ENCODE assay signal across 10 cellular contexts in the genomic region with DNA sequence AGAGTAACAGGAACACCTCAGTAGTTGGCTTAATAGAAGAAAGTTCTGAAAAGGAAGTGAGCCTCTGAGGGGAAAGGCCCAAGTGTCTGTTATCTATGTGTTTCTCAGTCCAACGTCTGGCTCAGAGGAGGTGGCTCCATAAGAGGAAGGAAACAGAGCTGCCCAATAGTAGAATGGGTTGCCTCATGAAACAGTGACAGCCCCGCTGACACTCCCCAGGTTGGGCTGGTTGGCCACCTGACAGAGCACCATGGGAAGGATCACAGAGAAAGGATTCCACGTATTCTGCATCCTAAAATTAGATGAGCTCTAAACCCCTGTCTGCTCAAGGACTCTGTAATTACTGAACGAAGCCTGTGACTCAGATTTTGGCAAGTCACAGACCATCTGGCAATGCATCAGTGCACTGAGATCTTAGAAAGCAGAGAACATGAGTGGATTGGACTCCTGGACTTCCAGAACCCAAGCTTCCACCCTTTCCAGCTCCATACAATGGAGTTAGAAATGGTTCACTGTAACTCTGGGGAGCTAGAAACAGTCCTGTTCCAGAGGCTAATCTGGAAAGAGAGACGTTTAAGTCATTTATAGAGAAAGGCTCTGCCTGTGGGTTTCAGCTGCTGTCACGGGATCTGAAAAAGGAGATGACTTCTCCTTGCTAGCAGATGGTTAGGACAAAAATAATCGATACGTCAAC. TPM values are rescaled to one million over a fixed set of nuclear protein-coding genes. Genes with fewer than 3 reads are reported as not detected.
DNase-seq lines count a peak whose midpoint lies in the region; ATAC-seq and TF ChIP-seq lines count a peak whose summit lies in the region.
"Had no signal": no experiment of that assay in that cellular context is flagged by ENCODE, and none has a peak within 500 bp of the region (broad histone marks: within the 10 kb centered on the region; RNA-seq: fewer than 3 reads in every experiment).

No MANE protein-coding gene starts in this region.

- peak overlapping the region in 21 of 59 donors; percentile 0 to 32 (median 14) for H3K4me3 ChIP-seq in dorsolateral prefrontal cortex
- H3K4me3 ChIP-seq in PC-9 = no peak overlapping the region
- H3K4me3 ChIP-seq: thoracic aorta had no signal

- TF ChIP-seq CTCF in dorsolateral prefrontal cortex (IDR thresholded peaks at IDR 0.05 in 54 of 56, conservative IDR thresholded peaks at IDR 0.05 in 2 of 56; ENCODE audit: low read depth in 1 of 56, partially characterized antibody in 56 of 56) = no peak
- TF ChIP-seq CTCF in PC-9 (conservative IDR thresholded peaks at IDR 0.05) = no peak
- no peak for TF ChIP-seq CTCF in type B pancreatic cell (conservative IDR thresholded peaks at IDR 0.05)

- no peaks in the 10 kb centered on the region for H3K36me3 Mint-ChIP-seq in type B pancreatic cell

- H3K9me3 ChIP-seq in PC-9 (ENCODE audit: insufficient read depth, low read depth) = no peaks in the 10 kb centered on the region
- H3K9me3 ChIP-seq: thoracic aorta had no signal

- H3K36me3 ChIP-seq in PC-9 (ENCODE audit: low read depth) = no peaks in the 10 kb centered on the region
- H3K36me3 ChIP-seq: thoracic aorta had no signal

- H3K27me3 ChIP-seq in dorsolateral prefrontal cortex = peaks cover 0 to 2% (median 0%) of the 10 kb centered on the region in 45 donors
- H3K27me3 ChIP-seq in PC-9 (ENCODE audit: insufficient read depth, low read depth) = peaks cover 88% of the 10 kb centered on the region

- H3K4me1 Mint-ChIP-seq in type B pancreatic cell (ENCODE audit: unreplicated experiment) = no peaks in the 10 kb centered on the region

- CTCF ChIA-PET in PC-9 (lab: Charles Lee) = no interaction called here

- no peaks in the 10 kb centered on the region for H3K4me1 ChIP-seq in PC-9 (replicated peaks; ENCODE audit: insufficient read depth)

- H4K20me1 ChIP-seq in PC-9 (ENCODE audit: insufficient read depth) = no peaks in the 10 kb centered on the region

- peak; percentile 15 for DNase-seq in stimulated activated CD4-positive, alpha-beta T cell treated with anti-CD3 and anti-CD28 coated beads, Interleukin-4, amount 100 ng/mL, for 24 hours
- no peak for DNase-seq in stimulated activated CD4-positive, alpha-beta T cell treated with anti-CD3 and anti-CD28 coated beads, Interleukin-4, amount 100 ng/mL, for 1 hour
- DNase-seq in NCI-H1092 treated with DMSO at 0.1 percent for 48 hours (lab: John Stamatoyannopoulos, UW) (peak; percentile 41), dorsolateral prefrontal cortex (peak in 4 of 10 donors; percentile 37 to 67 (median 57)), PC-9 (no peak), type B pancreatic cell (ENCODE audit: extremely low spot score, unreplicated experiment) (no peak)
- no peak for DNase-seq in central memory CD4-positive, alpha-beta T cell

- no peaks in the 10 kb centered on the region for H3K9me3 Mint-ChIP-seq in type B pancreatic cell

- peak overlapping the region in 54 of 59 donors; percentile 9 to 84 (median 69) for H3K27ac ChIP-seq in dorsolateral prefrontal cortex
- no peak overlapping the region for H3K27ac ChIP-seq in PC-9
- H3K27ac ChIP-seq: thoracic aorta had no signal

- no peak overlapping the region for H3K27ac Mint-ChIP-seq in type B pancreatic cell

- H3K9me2 ChIP-seq in PC-9 (ENCODE audit: insufficient read depth) = no peaks in the 10 kb centered on the region

- H3K79me2 ChIP-seq in PC-9 (ENCODE audit: low read depth) = no peaks in the 10 kb centered on the region

- peaks cover 82% of the 10 kb centered on the region for H3K27me3 Mint-ChIP-seq in type B pancreatic cell

- no peak overlapping the region for H3K4me2 ChIP-seq in PC-9

- no peak overlapping the region for H2AFZ ChIP-seq in PC-9

- no TSS peak for BruUV-seq in PC-9 (replicated peaks; lab: Mats Ljungman, UMichigan)

- ATAC-seq in HG02759 (IDR thresholded peaks at IDR 0.05; ENCODE audit: unreplicated experiment) = peak; percentile 99

- POLR2A ChIA-PET in PC-9 (lab: Charles Lee; ENCODE audit: unreplicated experiment) = no interaction called here

- no peaks in the 10 kb centered on the region for H3F3A ChIP-seq in PC-9 (ENCODE audit: insufficient read depth, low read depth)

- intact Hi-C loops in dorsolateral prefrontal cortex (cut with DNase I) (no loop called here), PC-9 (cut with micrococcal nuclease; ENCODE audit: unreplicated experiment) (no loop called here)

- H3K4me3 Mint-ChIP-seq in type B pancreatic cell = no peak overlapping the region

RNA-seq across cellular contexts. Expression of a gene that starts 2.9 kb away (rescaled TPM):
- total RNA-seq in dorsolateral prefrontal cortex (10 to 100 TPM in 9 of 120 experiments, 1 to 10 TPM in 108, under 1 TPM in 3; 0.25 to 18.1 (median 4.4) TPM), PC-9 (2021) (not detected in 2 replicates), type B pancreatic cell (ENCODE audit: low replicate concordance) (0.26 TPM in 1 of 2 replicates, not detected in the other)
- total RNA-seq: kidney epithelial cell had no signal

RNA-seq across cellular contexts. Expression of a gene that starts 19.9 kb away (rescaled TPM):
- total RNA-seq in dorsolateral prefrontal cortex = 1,000 to 10,000 TPM in 2 of 120 experiments, 100 to 1,000 TPM in 118; 133 to 1,473 (median 374) TPM
- 220 and 518 TPM in 2 replicates for total RNA-seq in PC-9 (2021)
- 242 and 255 TPM in 2 replicates for total RNA-seq in type B pancreatic cell (ENCODE audit: low replicate concordance)

RNA-seq across cellular contexts. Expression of a gene that starts 40.7 kb away (rescaled TPM):
- 10 to 100 TPM; 29.3 to 92.1 (median 61.9) TPM for total RNA-seq in dorsolateral prefrontal cortex
- 9.9 and 17.9 TPM in 2 replicates for total RNA-seq in PC-9 (2021)
- 39.5 and 59.3 TPM in 2 replicates for total RNA-seq in type B pancreatic cell (ENCODE audit: low replicate concordance)

RNA-seq across cellular contexts. Expression of a gene that starts 59.7 kb away (rescaled TPM):
- total RNA-seq in dorsolateral prefrontal cortex (10 to 100 TPM; 15.0 to 36.9 (median 24.6) TPM), PC-9 (2021) (17.9 and 20.4 TPM in 2 replicates), type B pancreatic cell (ENCODE audit: low replicate concordance) (18.4 and 25.1 TPM in 2 replicates)

Comparison
In these comparisons a context has a peak if more than half of its experiments do, and no peak if none do; other contexts are left out.
1. DNase-seq: peak in stimulated activated CD4-positive, alpha-beta T cell treated with anti-CD3 and anti-CD28 coated beads, Interleukin-4, amount 100 ng/mL, for 24 hours (single experiment) and NCI-H1092 treated with DMSO at 0.1 percent for 48 hours (single experiment); none in stimulated activated CD4-positive, alpha-beta T cell treated with anti-CD3 and anti-CD28 coated beads, Interleukin-4, amount 100 ng/mL, for 1 hour (single experiment), PC-9 (0 of 2), central memory CD4-positive, alpha-beta T cell (single experiment) and type B pancreatic cell (single experiment).